1 cellular context compared by ENCODE assay signal in genomic region chr21:38441153-38441552, GRCh38.
TF ChIP-seq lines count a peak whose summit lies in the region.

No MANE protein-coding gene starts in this region.

TF ChIP-seq in IMR-90, 13 proteins besides CTCF, POLR2A, EP300 and RAD21 (continued from another document):
- TF ChIP-seq ELK1 (IDR thresholded peaks at IDR 0.05; ENCODE audit: borderline replicate concordance, low read depth, low read length) (no peak), BHLHE40 (IDR thresholded peaks at IDR 0.05; ENCODE audit: low read depth, low read length) (no peak), NFE2L2 (IDR thresholded peaks at IDR 0.05; ENCODE audit: low read depth, low read length) (no peak)
